Comparison of ENCODE assay signal across 17 cellular contexts in genomic region chr13:27001705-27002104, GRCh38.
DNase-seq lines count a peak whose midpoint lies in the region; ATAC-seq, FAIRE-seq and TF ChIP-seq lines count a peak whose summit lies in the region.
"Had no signal": no experiment of that assay in that cellular context is flagged by ENCODE, and none has a peak within 500 bp of the region (broad histone marks: within the 10 kb centered on the region; RNA-seq: fewer than 3 reads in every experiment).

No MANE protein-coding gene starts in this region.

- TF ChIP-seq POLR2A in HepG2 (IDR thresholded peaks at IDR 0.05; ENCODE audit: insufficient read depth in 1 of 2, low read depth in 2 of 2, low read length in 2 of 2): no peak
- no peak for TF ChIP-seq POLR2A in gastroesophageal sphincter (IDR thresholded peaks at IDR 0.05)

- no peak for TF ChIP-seq EP300 in HepG2 (IDR thresholded peaks at IDR 0.05; ENCODE audit: low read depth in 2 of 2, low read length in 2 of 2)
- no peak for TF ChIP-seq EP300 in HepG2 (CRISPR knock-in tag; IDR thresholded peaks at IDR 0.05; ENCODE audit: borderline replicate concordance)
- no peak for TF ChIP-seq EP300 in gastroesophageal sphincter (IDR thresholded peaks at IDR 0.05)

- H3K4me2 ChIP-seq in HepG2 (ENCODE audit: low read depth, low read length): no peak overlapping the region

- POLR2A ChIA-PET in HepG2 (lab: Yijun Ruan, JAX): no interaction called here

- no peak for FAIRE-seq in HepG2 (lab: Jason Lieb, UNC)
- FAIRE-seq: HTR-8/SVneo, keratinocyte had no signal

- DNase-seq in COLO668 (lab: John Stamatoyannopoulos, UW; ENCODE audit: unreplicated experiment): peak; percentile 100
- DNase-seq in NCI-H1105 (lab: John Stamatoyannopoulos, UW): peak; percentile 61
- peak; percentile 75 for DNase-seq in NCI-H510A treated with DMSO at 0.1 percent for 48 hours (lab: John Stamatoyannopoulos, UW)
- no peak for DNase-seq in HepG2 (ENCODE audit: low spot score)
- no peak for DNase-seq in retina
- no peak for DNase-seq in glomerular visceral epithelial cell (ENCODE audit: extremely low spot score)
- DNase-seq in stimulated activated naive CD4-positive, alpha-beta T cell (lab: John Stamatoyannopoulos, UW): no peak
- DNase-seq: activated CD4-positive, alpha-beta T cell treated with anti-CD3 and anti-CD28 coated beads for 36 hours; activated gamma-delta T cell treated with Interleukin-2 at 50 U/mL for 16 hours; anterior cingulate cortex; cerebellar nuclear complex; mesenchymal stem cell; stimulated activated naive CD8-positive, alpha-beta T cell treated with anti-CD3 and anti-CD28 coated beads, Interleukin-15, Interleukin-2, amounts not matched to agents 100 U/mL and 50 U/mL, for 24 hours; T-helper 9 cell had no signal

- no peaks in the 10 kb centered on the region for H3K79me2 ChIP-seq in HepG2 (ENCODE audit: insufficient read depth, low read length)

- no peak overlapping the region for H3K9ac ChIP-seq in HepG2 (ENCODE audit: insufficient read depth, low read depth, low read length)

- intact Hi-C loops in HepG2 (cut with micrococcal nuclease; ENCODE audit: unreplicated experiment): no loop called here

- H3K4me3 ChIP-seq in HepG2 (replicated peaks in 1 of 3; ENCODE audit: insufficient read depth in 1 of 3, low read depth in 2 of 3, low read length in 3 of 3) (no peak overlapping the region), gastroesophageal sphincter (no peak overlapping the region)

- H2AFZ ChIP-seq in HepG2 (ENCODE audit: low read length): no peak overlapping the region

- ATAC-seq in HepG2 (peak; percentile 45), gastroesophageal sphincter (no peak)
- ATAC-seq: activated CD4-positive, alpha-beta T cell treated with anti-CD3 and anti-CD28 coated beads for 36 hours; stimulated activated naive CD8-positive, alpha-beta T cell treated with anti-CD3 and anti-CD28 coated beads, Interleukin-15, Interleukin-2, amounts not matched to agents 100 U/mL and 50 U/mL, for 24 hours had no signal

- no peaks in the 10 kb centered on the region for H3K36me3 ChIP-seq in HepG2 (replicated peaks in 1 of 2; ENCODE audit: control insufficient read depth in 1 of 2, insufficient read depth in 2 of 2, low read length in 2 of 2)
- no peaks in the 10 kb centered on the region for H3K36me3 ChIP-seq in gastroesophageal sphincter

- in situ Hi-C loops in HepG2 (cut with HindIII; ENCODE audit: extremely low pct_ligation_motif_present, low pct_unique_long_range_greater_than_20kb): no loop called here

- H3K4me1 ChIP-seq in HepG2 (ENCODE audit: insufficient read depth, low read length) (peaks cover 23% of the 10 kb centered on the region), gastroesophageal sphincter (peaks cover 0 to 31% (median 14%) of the 10 kb centered on the region in 3 donors)

- 0% methylated on average over 1 of the region's 6 CpGs for WGBS in HepG2 (ENCODE audit: low lambda C conversion rate)
- WGBS in gastroesophageal sphincter (ENCODE audit: low coverage in 1 of 2), 2 donors: 80% methylated on average over 1 of the region's 6 CpGs; no CpG with 5 or more reads in 1 of the 2 donors

- H3K27ac ChIP-seq in HepG2 (ENCODE audit: extremely low read length, insufficient read depth, low read length) (no peak overlapping the region), gastroesophageal sphincter (no peak overlapping the region)

- no peaks in the 10 kb centered on the region for H3K9me3 ChIP-seq in HepG2 (ENCODE audit: low read length)
- peaks cover 0 to 3% (median 0%) of the 10 kb centered on the region in 3 donors for H3K9me3 ChIP-seq in gastroesophageal sphincter

- BruUV-seq in HepG2 (replicated peaks; lab: Mats Ljungman, UMichigan): no TSS peak

- no peaks in the 10 kb centered on the region for H4K20me1 ChIP-seq in HepG2 (ENCODE audit: insufficient read depth, low read length)

- TF ChIP-seq CTCF in HepG2 (CRISPR knock-in tag; IDR thresholded peaks at IDR 0.05): no peak
- no peak for TF ChIP-seq CTCF in gastroesophageal sphincter (IDR thresholded peaks at IDR 0.05)

- CTCF ChIA-PET in HepG2 (lab: Yijun Ruan, JAX; ENCODE audit: low intra/inter-chr PET ratio, low total read pairs): no interaction called here

- H3K27me3 ChIP-seq in HepG2 (ENCODE audit: control insufficient read depth in 1 of 2, insufficient read depth in 2 of 2, low read length in 2 of 2): peaks cover 2 to 54% of the 10 kb centered on the region in 2 experiments; a peak in 4 of 5 replicates
- no peaks in the 10 kb centered on the region for H3K27me3 ChIP-seq in gastroesophageal sphincter

- no peak for TF ChIP-seq RAD21 in HepG2 (CRISPR knock-in tag; IDR thresholded peaks at IDR 0.05)

TF ChIP-seq in HepG2, 621 proteins besides CTCF, POLR2A, EP300 and RAD21:
- no peak for TF ChIP-seq ZSCAN30 (CRISPR knock-in tag; IDR thresholded peaks at IDR 0.05)
- TF ChIP-seq YY1 (IDR thresholded peaks at IDR 0.05; ENCODE audit: insufficient read depth, insufficient replicate concordance, low read depth, low read length): no peak
- no peak for TF ChIP-seq ZKSCAN8 (CRISPR knock-in tag; IDR thresholded peaks at IDR 0.05; ENCODE audit: borderline replicate concordance)
- TF ChIP-seq SP1 (IDR thresholded peaks at IDR 0.05): no peak
- TF ChIP-seq SP1 (CRISPR knock-in tag; IDR thresholded peaks at IDR 0.05): no peak

Comparison
In these comparisons a context has a peak if more than half of its experiments do, and no peak if none do; other contexts are left out.
1. DNase-seq: peak in COLO668 (single experiment), NCI-H1105 (single experiment) and NCI-H510A treated with DMSO at 0.1 percent for 48 hours (single experiment); none in HepG2 (single experiment), retina (single experiment), glomerular visceral epithelial cell (single experiment) and stimulated activated naive CD4-positive, alpha-beta T cell (0 of 6).